Comparison of ENCODE assay signal across 13 cellular contexts in the genomic region with DNA sequence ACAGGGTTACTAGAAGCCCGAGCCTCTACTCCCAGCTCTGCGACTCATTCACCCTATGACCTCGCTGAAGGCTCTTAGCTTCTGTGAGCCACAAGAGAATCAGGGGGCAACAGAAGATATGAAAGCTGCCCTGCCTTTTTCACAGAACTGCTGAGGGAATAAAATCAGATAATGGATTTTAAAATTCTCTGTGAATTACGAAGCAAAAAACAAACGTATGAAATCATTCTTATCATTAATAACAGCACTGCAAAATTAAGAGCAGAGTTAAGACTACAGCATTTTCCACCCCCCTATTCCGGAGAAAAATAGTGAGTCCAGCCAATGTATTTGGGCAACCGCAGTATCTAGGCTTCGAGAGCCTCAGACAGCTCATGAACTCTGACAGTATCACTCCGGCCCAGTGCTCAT. TPM values are rescaled to one million over a fixed set of nuclear protein-coding genes. Genes with fewer than 3 reads are reported as not detected.
DNase-seq lines count a peak whose midpoint lies in the region; ATAC-seq, FAIRE-seq and TF ChIP-seq lines count a peak whose summit lies in the region.
"Had no signal": no experiment of that assay in that cellular context is flagged by ENCODE, and none has a peak within 500 bp of the region (broad histone marks: within the 10 kb centered on the region; RNA-seq: fewer than 3 reads in every experiment).

No MANE protein-coding gene starts in this region.

- no peak for ATAC-seq in IMR-90 (ENCODE audit: low read depth)
- no peak for ATAC-seq in K562
- no peak for ATAC-seq in GM19397 (IDR thresholded peaks at IDR 0.05; ENCODE audit: unreplicated experiment)
- no peak for ATAC-seq in GM18498 (IDR thresholded peaks at IDR 0.05; ENCODE audit: unreplicated experiment)
- ATAC-seq: activated CD4-positive, alpha-beta T cell treated with anti-CD3 and anti-CD28 coated beads for 36 hours had no signal

- H3K9me3 Mint-ChIP-seq in activated T-helper 2 cell treated with anti-CD3 and anti-CD28 coated beads, Interferon-gamma antibody, Interleukin-2, Interleukin-4, amounts not matched to agents 10 μg/mL and 5 μg/mL and 100 μg/mL, durations not matched to agents 14 hours and 24 hours and 36 hours = no peaks in the 10 kb centered on the region

- no peaks in the 10 kb centered on the region for H3K27me3 Mint-ChIP-seq in activated T-helper 2 cell treated with anti-CD3 and anti-CD28 coated beads, Interferon-gamma antibody, Interleukin-2, Interleukin-4, amounts not matched to agents 10 μg/mL and 5 μg/mL and 100 μg/mL, durations not matched to agents 14 hours and 24 hours and 36 hours (ENCODE audit: low read depth)
- H3K27me3 Mint-ChIP-seq: activated CD4-positive, alpha-beta T cell treated with anti-CD3 and anti-CD28 coated beads for 36 hours had no signal

- peak overlapping the region; percentile 63 for H3K4me2 ChIP-seq in IMR-90 (ENCODE audit: low read depth, low read length)
- H3K4me2 ChIP-seq in K562 (ENCODE audit: insufficient read depth, low read length) = no peak overlapping the region
- H3K4me2 ChIP-seq in hepatocyte = peak overlapping the region; percentile 11

- peak overlapping the region; percentile 76 for H3K27ac ChIP-seq in IMR-90 (ENCODE audit: insufficient read depth, low read length)
- H3K27ac ChIP-seq in K562 (ENCODE audit: extremely low read depth, low read depth, low read length) = no peak overlapping the region
- peak overlapping the region; percentile 20 for H3K27ac ChIP-seq in hepatocyte
- peak overlapping the region; percentile 97 for H3K27ac ChIP-seq in subcutaneous abdominal adipose tissue (ENCODE audit: low read depth, low read length)
- H3K27ac ChIP-seq: SJSA1 had no signal

- H3K36me3 Mint-ChIP-seq in activated T-helper 2 cell treated with anti-CD3 and anti-CD28 coated beads, Interferon-gamma antibody, Interleukin-2, Interleukin-4, amounts not matched to agents 10 μg/mL and 5 μg/mL and 100 μg/mL, durations not matched to agents 14 hours and 24 hours and 36 hours (ENCODE audit: low read depth) = peaks cover 3% of the 10 kb centered on the region

- H3K14ac ChIP-seq in IMR-90 (replicated peaks; ENCODE audit: low read depth, low read length) = peak overlapping the region; percentile 93; the same call in 1 of the 2 replicates

- H2AK9ac ChIP-seq in IMR-90 (replicated peaks; ENCODE audit: low read depth, low read length, poor library complexity) = peak overlapping the region; percentile 55

- peak overlapping the region; percentile 95 for H2BK5ac ChIP-seq in IMR-90 (ENCODE audit: low read depth, low read length, poor library complexity, severe bottlenecking)

- H3K9me2 ChIP-seq in hepatocyte (replicated peaks; ENCODE audit: insufficient read depth) = no peaks in the 10 kb centered on the region

- peaks cover 62% of the 10 kb centered on the region for H4K20me1 ChIP-seq in IMR-90 (ENCODE audit: insufficient read depth, low read length)
- H4K20me1 ChIP-seq in K562 (replicated peaks; ENCODE audit: control insufficient read depth, insufficient read depth, low read length) = 0 out of 2 replicates have a peak, but pooled peaks cover 4% of the 10 kb centered on the region
- peaks cover 16% of the 10 kb centered on the region for H4K20me1 ChIP-seq in hepatocyte (ENCODE audit: insufficient read depth, poor library complexity, severe bottlenecking)

- TF ChIP-seq RAD21 in IMR-90 (IDR thresholded peaks at IDR 0.05; ENCODE audit: low read length) (no peak), K562 (CRISPR knock-in tag; conservative IDR thresholded peaks at IDR 0.05 in 1 of 2, IDR thresholded peaks at IDR 0.05 in 1 of 2) (no peak)

- H2BK15ac ChIP-seq in IMR-90 (ENCODE audit: low read depth, low read length) = peak overlapping the region; percentile 19; the same call in 1 of the 3 replicates

- peak overlapping the region; percentile 72 for H3K18ac ChIP-seq in IMR-90 (ENCODE audit: low read depth, low read length)

- POLR2A ChIA-PET in IMR-90 (lab: Charles Lee; ENCODE audit: unreplicated experiment) = no interaction called here
- POLR2A ChIA-PET in K562 (lab: Yijun Ruan, JAX) = interaction anchor here (1.2 kb wide), 1 partner anchor 32 kb away, joined by 3 read pairs; no protein-coding TSS in a partner anchor

- H3K4me1 Mint-ChIP-seq in activated T-helper 2 cell treated with anti-CD3 and anti-CD28 coated beads, Interferon-gamma antibody, Interleukin-2, Interleukin-4, amounts not matched to agents 10 μg/mL and 5 μg/mL and 100 μg/mL, durations not matched to agents 14 hours and 24 hours and 36 hours (ENCODE audit: low read depth) = peaks cover 34% of the 10 kb centered on the region

- H3K56ac ChIP-seq in IMR-90 (ENCODE audit: extremely low read depth, insufficient read depth, low read length) = peak overlapping the region; percentile 42; the same call in 1 of the 2 replicates

- peak overlapping the region; percentile 32 for H3K9ac ChIP-seq in IMR-90 (ENCODE audit: low read depth, low read length)
- no peak overlapping the region for H3K9ac ChIP-seq in K562 (ENCODE audit: insufficient read depth in 1 of 2, low read depth in 2 of 2, low read length in 2 of 2)
- H3K9ac ChIP-seq in subcutaneous abdominal adipose tissue (ENCODE audit: low read length in 5 of 5) = peak overlapping the region in 3 of 5 donors; percentile 16 to 56 (median 21)

- peak overlapping the region; percentile 96 for H3K23ac ChIP-seq in IMR-90 (ENCODE audit: low read depth, low read length)

- BruUV-seq in IMR-90 (replicated peaks; lab: Mats Ljungman, UMichigan) = no TSS peak
- BruUV-seq in K562 (replicated peaks; lab: Mats Ljungman, UMichigan) = no TSS peak

- intact Hi-C loops in IMR-90 (cut with micrococcal nuclease) (no loop called here), K562 (cut with micrococcal nuclease) (no loop called here)
- intact Hi-C loops in activated T-helper 2 cell treated with anti-CD3 and anti-CD28 coated beads, Interferon-gamma antibody, Interleukin-2, Interleukin-4, amounts not matched to agents 10 μg/mL and 5 μg/mL and 100 μg/mL, durations not matched to agents 14 hours and 24 hours and 36 hours (cut with micrococcal nuclease) = no loop called here

- H3K9me3 ChIP-seq in IMR-90 (ENCODE audit: control insufficient read depth, insufficient read depth, low read length) (no peaks in the 10 kb centered on the region), K562 (replicated peaks; ENCODE audit: control insufficient read depth, insufficient read depth, low read depth, low read length) (no peaks in the 10 kb centered on the region), hepatocyte (ENCODE audit: low read depth) (no peaks in the 10 kb centered on the region), subcutaneous abdominal adipose tissue (ENCODE audit: control insufficient read depth in 5 of 5, low read length in 5 of 5) (no peaks in the 10 kb centered on the region)
- H3K9me3 ChIP-seq: SJSA1 had no signal

- no peak for FAIRE-seq in K562 (lab: Jason Lieb, UNC)

- H4K5ac ChIP-seq in IMR-90 (ENCODE audit: low read depth, low read length) = peak overlapping the region; percentile 68

- no peak for TF ChIP-seq EP300 in K562 (IDR thresholded peaks at IDR 0.05; ENCODE audit: low read length)

- dilution Hi-C loops in IMR-90 (cut with HindIII; ENCODE audit: low sequenced_read_pairs, unreplicated experiment) = no loop called here

- DNase-seq in IMR-90 (peak; percentile 45), K562 (ENCODE audit: extremely low read depth in 1 of 4, low spot score in 3 of 4) (no peak), hepatocyte (ENCODE audit: low spot score) (no peak), DMS79 treated with DMSO at 0.1 percent for 48 hours (lab: John Stamatoyannopoulos, UW) (no peak)
- no peak for DNase-seq in activated T-helper 2 cell treated with anti-CD3 and anti-CD28 coated beads, Interferon-gamma antibody, Interleukin-2, Interleukin-4, amounts not matched to agents 10 μg/mL and 5 μg/mL and 100 μg/mL, durations not matched to agents 14 hours and 24 hours and 36 hours (ENCODE audit: low spot score)
- DNase-seq: activated CD4-positive, alpha-beta T cell treated with anti-CD3 and anti-CD28 coated beads for 36 hours; mesendoderm; MM.1S; NCI-H446 treated with DMSO at 0.1 percent for 48 hours had no signal

- H3K79me2 ChIP-seq in K562 (ENCODE audit: control insufficient read depth, insufficient read depth, low read length) (no peaks in the 10 kb centered on the region), hepatocyte (peaks cover 88% of the 10 kb centered on the region)

- peak overlapping the region; percentile 91 for H2BK120ac ChIP-seq in IMR-90 (ENCODE audit: low read depth, low read length)

- peak overlapping the region; percentile 90 for H3K4ac ChIP-seq in IMR-90 (ENCODE audit: low read depth, low read length)

- H4K8ac ChIP-seq in IMR-90 (ENCODE audit: low read depth in 2 of 2, low read length in 2 of 2) = peak overlapping the region; percentile 16 to 73; a peak in 2 of 4 replicates

- CTCF ChIA-PET in IMR-90 (lab: Yijun Ruan, JAX) = interaction anchor here (1.0 kb wide), 1 partner anchor 104 kb away, joined by 3 read pairs; no protein-coding TSS in a partner anchor
- CTCF ChIA-PET in K562 (lab: Yijun Ruan, JAX; ENCODE audit: low intra/inter-chr PET ratio) = no interaction called here

- 0 out of 2 replicates have a peak, but pooled peaks cover 3% of the 10 kb centered on the region for H3K36me3 ChIP-seq in IMR-90 (ENCODE audit: control insufficient read depth, insufficient read depth, low read length)
- H3K36me3 ChIP-seq in K562 (ENCODE audit: control insufficient read depth, insufficient read depth, low read length) = no peaks in the 10 kb centered on the region
- no peaks in the 10 kb centered on the region for H3K36me3 ChIP-seq in hepatocyte (replicated peaks; ENCODE audit: insufficient read depth, low read depth)
- no peaks in the 10 kb centered on the region for H3K36me3 ChIP-seq in subcutaneous abdominal adipose tissue (ENCODE audit: control insufficient read depth in 5 of 5, insufficient read depth in 5 of 5, low read length in 5 of 5)

- WGBS in IMR-90 (ENCODE audit: extremely low coverage in 2 of 2, insufficient read length in 1 of 2), 2 experiments = 0% methylated on average over 1 of the region's 9 CpGs; no CpG with 5 or more reads in 1 of the 2 experiments
- 3% methylated on average over 9 of the region's 9 CpGs for WGBS in K562 (ENCODE audit: insufficient coverage, low coverage, missing lambda C conversion rate)
- WGBS in hepatocyte (ENCODE audit: low lambda C conversion rate, missing lambda C conversion rate) = 84% methylated on average over 9 of the region's 9 CpGs

- in situ Hi-C loops in IMR-90 (cut with MboI; ENCODE audit: low sequenced_read_pairs) = no loop called here
- in situ Hi-C loops in K562 (cut with MboI) = no loop called here

- H2BK20ac ChIP-seq in IMR-90 (ENCODE audit: low read depth, low read length) = peak overlapping the region; percentile 81

- no peak overlapping the region for H2AFZ ChIP-seq in IMR-90 (replicated peaks; ENCODE audit: low read length, poor library complexity)
- no peak overlapping the region for H2AFZ ChIP-seq in K562 (ENCODE audit: low read depth, low read length)
- no peak overlapping the region for H2AFZ ChIP-seq in hepatocyte

- TF ChIP-seq POLR2A in IMR-90 (IDR thresholded peaks at IDR 0.05; ENCODE audit: low read depth, low read length) = no peak
- TF ChIP-seq POLR2A in K562 (conservative IDR thresholded peaks at IDR 0.05) = no peak

- TF ChIP-seq CTCF in IMR-90 (conservative IDR thresholded peaks at IDR 0.05; ENCODE audit: low read depth, low read length) (no peak), K562 (IDR thresholded peaks at IDR 0.05 in 2 of 3, conservative IDR thresholded peaks at IDR 0.05 in 1 of 3; ENCODE audit: insufficient read depth in 2 of 3, low read depth in 1 of 3, low read length in 3 of 3) (no peak), hepatocyte (IDR thresholded peaks at IDR 0.05; ENCODE audit: poor library complexity) (no peak)

- H3K27ac Mint-ChIP-seq in activated T-helper 2 cell treated with anti-CD3 and anti-CD28 coated beads, Interferon-gamma antibody, Interleukin-2, Interleukin-4, amounts not matched to agents 10 μg/mL and 5 μg/mL and 100 μg/mL, durations not matched to agents 14 hours and 24 hours and 36 hours = no peak overlapping the region
- H3K27ac Mint-ChIP-seq: activated CD4-positive, alpha-beta T cell treated with anti-CD3 and anti-CD28 coated beads for 36 hours had no signal

- H3K27me3 ChIP-seq in IMR-90 (ENCODE audit: control insufficient read depth, insufficient read depth, low read length) (no peaks in the 10 kb centered on the region), K562 (ENCODE audit: control insufficient read depth in 2 of 2, insufficient read depth in 2 of 2, low read length in 2 of 2) (peaks cover 25 to 60% of the 10 kb centered on the region in 2 experiments), hepatocyte (no peaks in the 10 kb centered on the region), subcutaneous abdominal adipose tissue (ENCODE audit: control insufficient read depth in 5 of 5, insufficient read depth in 4 of 5, low read length in 5 of 5) (peaks cover 0 to 2% (median 0%) of the 10 kb centered on the region in 5 donors)
- H3K27me3 ChIP-seq: SJSA1 had no signal

- H3K79me1 ChIP-seq in IMR-90 (ENCODE audit: low read depth in 1 of 2, low read length in 2 of 2) = peaks cover 0 to 75% of the 10 kb centered on the region in 2 experiments; a peak in 3 of 4 replicates

- H3K9me1 ChIP-seq in IMR-90 (ENCODE audit: insufficient read depth, low read length) (peaks cover 25% of the 10 kb centered on the region), K562 (ENCODE audit: control insufficient read depth, insufficient read depth, low read length) (no peaks in the 10 kb centered on the region)

- H3K4me1 ChIP-seq in IMR-90 (ENCODE audit: control insufficient read depth, insufficient read depth, low read length) (peaks cover 51% of the 10 kb centered on the region), K562 (replicated peaks in 1 of 2; ENCODE audit: control insufficient read depth in 2 of 2, insufficient read depth in 2 of 2, low read length in 2 of 2) (no peaks in the 10 kb centered on the region), hepatocyte (ENCODE audit: insufficient read depth) (peaks cover 36% of the 10 kb centered on the region), subcutaneous abdominal adipose tissue (ENCODE audit: control insufficient read depth in 5 of 5, insufficient read depth in 5 of 5, low read length in 5 of 5) (peaks cover 22 to 64% (median 58%) of the 10 kb centered on the region in 5 donors)

- no peak overlapping the region for H3K4me3 Mint-ChIP-seq in activated T-helper 2 cell treated with anti-CD3 and anti-CD28 coated beads, Interferon-gamma antibody, Interleukin-2, Interleukin-4, amounts not matched to agents 10 μg/mL and 5 μg/mL and 100 μg/mL, durations not matched to agents 14 hours and 24 hours and 36 hours (ENCODE audit: low read depth)
- H3K4me3 Mint-ChIP-seq: activated CD4-positive, alpha-beta T cell treated with anti-CD3 and anti-CD28 coated beads for 36 hours had no signal

- peak overlapping the region; percentile 53 for H4K91ac ChIP-seq in IMR-90 (ENCODE audit: insufficient read depth, low read depth, low read length)

- H3K4me3 ChIP-seq in IMR-90 (ENCODE audit: insufficient read depth, low read depth, low read length) (no peak overlapping the region), K562 (no peak overlapping the region), hepatocyte (no peak overlapping the region), subcutaneous abdominal adipose tissue (ENCODE audit: low read depth in 1 of 5, low read length in 5 of 5) (peak overlapping the region in 3 of 5 donors; percentile 1 to 34 (median 18))
- H3K4me3 ChIP-seq: SJSA1 had no signal

- H2AK5ac ChIP-seq in IMR-90 (ENCODE audit: low read depth, low read length) = peak overlapping the region; percentile 7; the same call in 1 of the 2 replicates

RNA-seq across cellular contexts. Expression of gene AFAP1, which starts 33.5 kb away (rescaled TPM):
- 48.2 and 60.3 TPM in 2 replicates for total RNA-seq in IMR-90 (2012; rRNA removed)
- polyA plus RNA-seq in IMR-90 (2012; rRNA removed) = 73.1 and 80.9 TPM in 2 replicates
- polyA plus RNA-seq in IMR-90 (2012; cell fraction: cytosol; rRNA removed) = 67.3 and 67.7 TPM in 2 replicates
- 116 and 173 TPM in 2 replicates for polyA plus RNA-seq in IMR-90 (2012; cell fraction: nucleus; rRNA removed; ENCODE audit: low replicate concordance)
- total RNA-seq in K562 (2011; cell fraction: chromatin; rRNA removed; ENCODE audit: low replicate concordance) = 0.79 and 1.9 TPM in 2 replicates
- total RNA-seq in K562 (2011; cell fraction: nucleolus; rRNA removed) = 0.17 and 0.39 TPM in 2 replicates
- total RNA-seq in K562 (2011; cell fraction: nucleoplasm; rRNA removed) = 0.23 and 1.0 TPM in 2 replicates
- 0.14 and 0.16 TPM in 2 replicates for total RNA-seq in K562 (2014; rRNA removed)
- total RNA-seq in K562 (2014; rRNA removed; fragmentation: Illumina TruSeq; extraction: Trizol) = 0.07 and 0.16 TPM in 2 replicates
- 0.04 and 0.11 TPM in 2 replicates for total RNA-seq in K562 (2015; rRNA removed; fragmentation: Illumina TruSeq; extraction: Trizol)
- 0.42 and 0.49 TPM in 2 replicates for total RNA-seq in K562 (2021)
- 0.07 TPM in 2 replicates for polyA plus RNA-seq in K562 (2011; rRNA removed)
- 0.01 and 0.07 TPM in 2 replicates for polyA plus RNA-seq in K562 (2011; cell fraction: cytosol; rRNA removed)
- polyA plus RNA-seq in K562 (2011; cell fraction: nucleus; rRNA removed) = 0.13 and 0.20 TPM in 2 replicates
- polyA plus RNA-seq in K562 (2012) = 0.30 and 1.0 TPM in 2 replicates
- polyA plus RNA-seq in K562 (2014; fragmentation: Illumina TruSeq; extraction: Trizol) = 0.10 and 0.15 TPM in 2 replicates
- under 1 TPM in 1 of 2 experiments, not detected in 1; 0.20 TPM for polyA plus RNA-seq in K562 (2014; fragmentation: Nextera tagmentation; extraction: Ambion mirVana)
- polyA plus RNA-seq in K562 (2014; rRNA removed) = 0.13 and 0.27 TPM in 2 replicates
- polyA minus RNA-seq in K562 (2011; rRNA and poly(A)+ RNA removed) = 0.03 and 0.07 TPM in 2 replicates
- polyA minus RNA-seq in K562 (2011; cell fraction: cytosol; rRNA and poly(A)+ RNA removed) = 0.55 TPM in 1 of 2 replicates, not detected in the other
- polyA minus RNA-seq in K562 (2011; cell fraction: nucleus; rRNA and poly(A)+ RNA removed) = 0.33 and 0.81 TPM in 2 replicates
- 12.6 and 16.2 TPM in 2 replicates for total RNA-seq in hepatocyte
- polyA plus RNA-seq in hepatocyte = 6.9 and 9.3 TPM in 2 replicates
- 53.7 and 57.6 TPM in 2 replicates for total RNA-seq in activated T-helper 2 cell treated with anti-CD3 and anti-CD28 coated beads, Interferon-gamma antibody, Interleukin-2, Interleukin-4, amounts not matched to agents 10 μg/mL and 5 μg/mL and 100 μg/mL, durations not matched to agents 14 hours and 24 hours and 36 hours

Comparison
In these comparisons a context has a peak if more than half of its experiments do, and no peak if none do; other contexts are left out.
1. H3K4me3 ChIP-seq: peak in subcutaneous abdominal adipose tissue (3 of 5); none in IMR-90 (single experiment), K562 (single experiment) and hepatocyte (single experiment).
2. H3K9ac ChIP-seq: peak in IMR-90 (single experiment) and subcutaneous abdominal adipose tissue (3 of 5); none in K562 (0 of 2).